In genomic region chr11:118401151-118401879, GRCh38 we compare ENCODE assay signal across 1 cellular context.
TF ChIP-seq lines count a peak whose summit lies in the region.

Gene ATP5MG, plus strand, starts transcription at chr11:118401606. Its CDS starts 60 bp downstream, at chr11:118401666.

TF ChIP-seq in GM12878, 131 proteins besides CTCF, POLR2A, EP300 and RAD21 (continued from another document and continues in another):
- TF ChIP-seq ZBTB11 (CRISPR knock-in tag; IDR thresholded peaks at IDR 0.05) (no peak), IKZF1 (conservative IDR thresholded peaks at IDR 0.05) (peak; percentile 65), MEF2A (IDR thresholded peaks at IDR 0.05; ENCODE audit: insufficient read depth, low read depth, low read length) (no peak), E4F1 (IDR thresholded peaks at IDR 0.05; ENCODE audit: borderline replicate concordance, partially characterized antibody) (no peak), SMAD1 (IDR thresholded peaks at IDR 0.05; ENCODE audit: low read depth, partially characterized antibody) (no peak), RFX5 (IDR thresholded peaks at IDR 0.05; ENCODE audit: low read depth, low read length) (no peak), TAF1 (IDR thresholded peaks at IDR 0.05; ENCODE audit: borderline replicate concordance, low read depth, low read length) (peak; percentile 45; the same call in 1 of the 2 replicates), DPF2 (IDR thresholded peaks at IDR 0.05) (no peak), POLR2AphosphoS2 (IDR thresholded peaks at IDR 0.05; ENCODE audit: low read depth, low read length) (0 out of 2 replicates have a peak, but pooled peaks have one; percentile 41), ESRRA (IDR thresholded peaks at IDR 0.05; ENCODE audit: low read length) (peak; percentile 73), TCF7 (IDR thresholded peaks at IDR 0.05; ENCODE audit: borderline replicate concordance) (no peak), TCF3 (IDR thresholded peaks at IDR 0.05; ENCODE audit: borderline replicate concordance, insufficient read depth, low read depth, low read length) (no peak), BCLAF1 (IDR thresholded peaks at IDR 0.05) (0 out of 2 replicates have a peak, but pooled peaks have one; percentile 61), GABPA (IDR thresholded peaks at IDR 0.05; ENCODE audit: low read depth) (peak; percentile 68; the same call in 1 of the 2 replicates), ZNF24 (IDR thresholded peaks at IDR 0.05) (peak; percentile 87), POLR2AphosphoS5 (IDR thresholded peaks at IDR 0.05; ENCODE audit: low read length) (peak; percentile 88), NR2C2 (IDR thresholded peaks at IDR 0.05; ENCODE audit: borderline replicate concordance, control insufficient read depth, insufficient read length, low read depth) (no peak), ZNF622 (IDR thresholded peaks at IDR 0.05) (no peak), ZBTB33 (IDR thresholded peaks at IDR 0.05) (peak; percentile 78), NFIC (IDR thresholded peaks at IDR 0.05; ENCODE audit: low read depth, low read length) (no peak), HDAC6 (IDR thresholded peaks at IDR 0.05; ENCODE audit: unreplicated experiment) (no peak), YY1 (IDR thresholded peaks at IDR 0.05; ENCODE audit: low read depth, low read length) (peak; percentile 39; the same call in 1 of the 2 replicates), REST (IDR thresholded peaks at IDR 0.05; ENCODE audit: low read depth, low read length) (no peak), MTA2 (IDR thresholded peaks at IDR 0.05; ENCODE audit: low read depth) (0 out of 2 replicates have a peak, but pooled peaks have one; percentile 35), ZNF687 (IDR thresholded peaks at IDR 0.05) (peak; percentile 25; the same call in 1 of the 2 replicates), JUND (IDR thresholded peaks at IDR 0.05; ENCODE audit: low read depth, low read length) (peak; percentile 28; the same call in 1 of the 2 replicates), NRF1 (conservative IDR thresholded peaks at IDR 0.05; ENCODE audit: low read depth, low read length) (peak; percentile 58), CREB1 (IDR thresholded peaks at IDR 0.05; ENCODE audit: low read depth) (peak; percentile 68)
- TF ChIP-seq, protein P1, sequence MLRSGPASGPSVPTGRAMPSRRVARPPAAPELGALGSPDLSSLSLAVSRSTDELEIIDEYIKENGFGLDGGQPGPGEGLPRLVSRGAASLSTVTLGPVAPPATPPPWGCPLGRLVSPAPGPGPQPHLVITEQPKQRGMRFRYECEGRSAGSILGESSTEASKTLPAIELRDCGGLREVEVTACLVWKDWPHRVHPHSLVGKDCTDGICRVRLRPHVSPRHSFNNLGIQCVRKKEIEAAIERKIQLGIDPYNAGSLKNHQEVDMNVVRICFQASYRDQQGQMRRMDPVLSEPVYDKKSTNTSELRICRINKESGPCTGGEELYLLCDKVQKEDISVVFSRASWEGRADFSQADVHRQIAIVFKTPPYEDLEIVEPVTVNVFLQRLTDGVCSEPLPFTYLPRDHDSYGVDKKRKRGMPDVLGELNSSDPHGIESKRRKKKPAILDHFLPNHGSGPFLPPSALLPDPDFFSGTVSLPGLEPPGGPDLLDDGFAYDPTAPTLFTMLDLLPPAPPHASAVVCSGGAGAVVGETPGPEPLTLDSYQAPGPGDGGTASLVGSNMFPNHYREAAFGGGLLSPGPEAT (IDR thresholded peaks at IDR 0.05; ENCODE audit: low read depth), result peak; percentile 92
- TF ChIP-seq, protein P2, sequence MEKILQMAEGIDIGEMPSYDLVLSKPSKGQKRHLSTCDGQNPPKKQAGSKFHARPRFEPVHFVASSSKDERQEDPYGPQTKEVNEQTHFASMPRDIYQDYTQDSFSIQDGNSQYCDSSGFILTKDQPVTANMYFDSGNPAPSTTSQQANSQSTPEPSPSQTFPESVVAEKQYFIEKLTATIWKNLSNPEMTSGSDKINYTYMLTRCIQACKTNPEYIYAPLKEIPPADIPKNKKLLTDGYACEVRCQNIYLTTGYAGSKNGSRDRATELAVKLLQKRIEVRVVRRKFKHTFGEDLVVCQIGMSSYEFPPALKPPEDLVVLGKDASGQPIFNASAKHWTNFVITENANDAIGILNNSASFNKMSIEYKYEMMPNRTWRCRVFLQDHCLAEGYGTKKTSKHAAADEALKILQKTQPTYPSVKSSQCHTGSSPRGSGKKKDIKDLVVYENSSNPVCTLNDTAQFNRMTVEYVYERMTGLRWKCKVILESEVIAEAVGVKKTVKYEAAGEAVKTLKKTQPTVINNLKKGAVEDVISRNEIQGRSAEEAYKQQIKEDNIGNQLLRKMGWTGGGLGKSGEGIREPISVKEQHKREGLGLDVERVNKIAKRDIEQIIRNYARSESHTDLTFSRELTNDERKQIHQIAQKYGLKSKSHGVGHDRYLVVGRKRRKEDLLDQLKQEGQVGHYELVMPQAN (conservative IDR thresholded peaks at IDR 0.05), result peak; percentile 94
- TF ChIP-seq, protein P3, sequence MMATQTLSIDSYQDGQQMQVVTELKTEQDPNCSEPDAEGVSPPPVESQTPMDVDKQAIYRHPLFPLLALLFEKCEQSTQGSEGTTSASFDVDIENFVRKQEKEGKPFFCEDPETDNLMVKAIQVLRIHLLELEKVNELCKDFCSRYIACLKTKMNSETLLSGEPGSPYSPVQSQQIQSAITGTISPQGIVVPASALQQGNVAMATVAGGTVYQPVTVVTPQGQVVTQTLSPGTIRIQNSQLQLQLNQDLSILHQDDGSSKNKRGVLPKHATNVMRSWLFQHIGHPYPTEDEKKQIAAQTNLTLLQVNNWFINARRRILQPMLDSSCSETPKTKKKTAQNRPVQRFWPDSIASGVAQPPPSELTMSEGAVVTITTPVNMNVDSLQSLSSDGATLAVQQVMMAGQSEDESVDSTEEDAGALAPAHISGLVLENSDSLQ (IDR thresholded peaks at IDR 0.05), result 0 out of 2 replicates have a peak, but pooled peaks have one; percentile 5
